In genomic region chr2:2271471-2271941, GRCh38 we compare ENCODE assay signal across 12 cellular contexts. TPM values are rescaled to one million over a fixed set of nuclear protein-coding genes. Genes with fewer than 3 reads are reported as not detected.
A peak's percentile ranks its signal among the peaks of the same experiment; 100 is the strongest.
DNase-seq lines count a peak whose midpoint lies in the region; ATAC-seq and TF ChIP-seq lines count a peak whose summit lies in the region.
"Had no signal": no experiment of that assay in that cellular context is flagged by ENCODE, and none has a peak within 500 bp of the region (broad histone marks: within the 10 kb centered on the region; RNA-seq: fewer than 3 reads in every experiment).

No MANE protein-coding gene starts in this region.

- H3K4me1 Mint-ChIP-seq in activated naive CD8-positive, alpha-beta T cell treated with anti-CD3 and anti-CD28 coated beads for 36 hours: no peaks in the 10 kb centered on the region

- no peaks in the 10 kb centered on the region for H3K36me3 ChIP-seq in smooth muscle cell (ENCODE audit: low read depth)

- peaks cover 3% of the 10 kb centered on the region for H3K4me1 ChIP-seq in smooth muscle cell (ENCODE audit: low read depth)

- peak overlapping the region; percentile 47 for H2AFZ ChIP-seq in smooth muscle cell (ENCODE audit: low read depth)

- peaks cover 7% of the 10 kb centered on the region for H3K27me3 Mint-ChIP-seq in activated naive CD8-positive, alpha-beta T cell treated with anti-CD3 and anti-CD28 coated beads for 36 hours

- ATAC-seq in GM18502 (IDR thresholded peaks at IDR 0.05; ENCODE audit: poor library complexity, unreplicated experiment): no peak

- no peaks in the 10 kb centered on the region for H3K36me3 Mint-ChIP-seq in activated naive CD8-positive, alpha-beta T cell treated with anti-CD3 and anti-CD28 coated beads for 36 hours

- no peaks in the 10 kb centered on the region for H3K9me3 Mint-ChIP-seq in activated naive CD8-positive, alpha-beta T cell treated with anti-CD3 and anti-CD28 coated beads for 36 hours

- WGBS in smooth muscle cell (ENCODE audit: low lambda C conversion rate): 39% methylated on average over 7 of the region's 7 CpGs

- no peak overlapping the region for H3K4me3 Mint-ChIP-seq in activated naive CD8-positive, alpha-beta T cell treated with anti-CD3 and anti-CD28 coated beads for 36 hours

- H3K27me3 ChIP-seq in smooth muscle cell (ENCODE audit: low read depth): no peaks in the 10 kb centered on the region

- H4K20me1 ChIP-seq in smooth muscle cell (ENCODE audit: low read depth): no peaks in the 10 kb centered on the region

- H3K4me2 ChIP-seq in smooth muscle cell: peak overlapping the region; percentile 33

- no peaks in the 10 kb centered on the region for H3F3A ChIP-seq in smooth muscle cell (ENCODE audit: low read depth)

- no peak overlapping the region for H3K27ac Mint-ChIP-seq in activated naive CD8-positive, alpha-beta T cell treated with anti-CD3 and anti-CD28 coated beads for 36 hours

- H3K79me2 ChIP-seq in smooth muscle cell (ENCODE audit: low read depth): no peaks in the 10 kb centered on the region

- peak overlapping the region; percentile 53 for H3K27ac ChIP-seq in smooth muscle cell (ENCODE audit: low read depth)
- H3K27ac ChIP-seq: 22Rv1 had no signal

- peak; percentile 53 for DNase-seq in DMS 273 (lab: John Stamatoyannopoulos, UW; ENCODE audit: unreplicated experiment)
- DNase-seq in DMS 273 treated with DMSO at 0.1 percent for 48 hours (lab: John Stamatoyannopoulos, UW): no peak
- peak; percentile 28 for DNase-seq in SHP77 treated with DMSO at 0.1 percent for 48 hours (lab: John Stamatoyannopoulos, UW)
- DNase-seq in glomerular visceral epithelial cell (ENCODE audit: extremely low spot score): peak; percentile 35
- DNase-seq in smooth muscle cell (lab: John Stamatoyannopoulos, UW; ENCODE audit: unreplicated experiment): no peak
- DNase-seq in GM19238 (ENCODE audit: insufficient read length, low spot score): no peak
- DNase-seq in activated naive CD8-positive, alpha-beta T cell treated with anti-CD3 and anti-CD28 coated beads for 36 hours: no peak
- DNase-seq: activated naive CD4-positive, alpha-beta T cell; KBM-7 had no signal

- TF ChIP-seq CTCF in smooth muscle cell (IDR thresholded peaks at IDR 0.05; ENCODE audit: borderline replicate concordance, insufficient read depth, poor library complexity, severe bottlenecking): no peak

- no peak overlapping the region for H3K9ac ChIP-seq in smooth muscle cell (ENCODE audit: low read depth)

- H3K4me3 ChIP-seq in smooth muscle cell: no peak overlapping the region

- no peaks in the 10 kb centered on the region for H3K9me3 ChIP-seq in smooth muscle cell (replicated peaks; ENCODE audit: low read depth)

RNA-seq across cellular contexts. Expression of gene MYT1L, which starts 59.6 kb away (rescaled TPM):
- not detected in 2 replicates for total RNA-seq in smooth muscle cell
- polyA plus RNA-seq in smooth muscle cell: 0.29 TPM in 1 of 2 replicates, not detected in the other
- under 1 TPM in 1 of 2 experiments, not detected in 1; 0.10 TPM for total RNA-seq in activated naive CD8-positive, alpha-beta T cell treated with anti-CD3 and anti-CD28 coated beads for 36 hours
- polyA plus RNA-seq: keratinocyte had no signal

Comparison
In these comparisons a context has a peak if more than half of its experiments do, and no peak if none do; other contexts are left out.
1. DNase-seq: peak in DMS 273 (single experiment), SHP77 treated with DMSO at 0.1 percent for 48 hours (single experiment) and glomerular visceral epithelial cell (single experiment); none in DMS 273 treated with DMSO at 0.1 percent for 48 hours (single experiment), smooth muscle cell (single experiment), GM19238 (single experiment) and activated naive CD8-positive, alpha-beta T cell treated with anti-CD3 and anti-CD28 coated beads for 36 hours (single experiment).